24 cellular contexts compared by ENCODE assay signal in the genomic region with DNA sequence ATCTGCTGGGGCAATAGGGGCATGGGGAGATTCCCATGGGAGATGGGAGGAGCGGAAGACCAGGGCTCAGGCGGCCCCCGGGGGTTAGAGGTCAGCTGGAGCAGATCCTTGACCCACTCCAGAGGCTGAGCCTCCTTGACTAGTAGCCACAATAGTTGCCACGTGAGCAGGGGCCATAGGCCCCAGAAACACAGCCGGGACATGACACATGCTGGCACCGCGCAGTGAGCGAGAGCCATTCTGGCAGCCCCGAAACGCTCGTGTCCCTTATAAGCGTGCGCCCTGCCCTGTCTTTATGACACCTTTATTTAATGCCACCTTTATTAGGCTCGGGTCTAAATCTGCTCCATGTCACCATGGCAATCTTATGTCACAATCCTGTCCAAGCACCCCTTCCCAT.
"Had no signal": no experiment of that assay in that cellular context is flagged by ENCODE, and none has a peak within 500 bp of the region (broad histone marks: within the 10 kb centered on the region; RNA-seq: fewer than 3 reads in every experiment).

No MANE protein-coding gene starts in this region.

- H3K4me1 ChIP-seq: foreskin keratinocyte, pancreas, prostate gland, uterus had no signal

- H3K9me3 Mint-ChIP-seq: activated B cell treated with CpG ODN at 0.5 μM for 24 hours; activated T-helper 17 cell treated with anti-CD3 and anti-CD28 coated beads, Interleukin-2, amount 50 U/mL, for 72 hours; neural crest cell; T-helper 2 cell treated with Interferon-gamma antibody and Interleukin-4, amounts not matched to agents 5 μg/mL and 100 μg/mL, for 36 hours; type B pancreatic cell had no signal

- H3K27ac ChIP-seq: foreskin keratinocyte, prostate gland, thoracic aorta had no signal

- H3K4me3 ChIP-seq: body of pancreas, mucosa of descending colon, prostate gland had no signal

- DNase-seq: activated B cell treated with CpG ODN at 0.5 μM for 24 hours; activated CD4-positive, alpha-beta T cell treated with anti-CD3 and anti-CD28 coated beads for 36 hours; activated CD4-positive, alpha-beta T cell treated with anti-CD3 and anti-CD28 coated beads, Interleukin-2, amount 50 U/mL, for 48 hours; activated CD8-positive, alpha-beta memory T cell treated with anti-CD3 and anti-CD28 coated beads for 24 hours; body of pancreas; dermis blood vessel endothelial cell; effector CD4-positive, alpha-beta T cell; foreskin keratinocyte; heart left ventricle; mesendoderm; mucosa of descending colon; pancreas; stimulated activated CD4-positive, alpha-beta T cell treated with anti-CD3 and anti-CD28 coated beads, Interleukin-12 subunit alpha, Interleukin-12 subunit beta, amount 100 ng/mL, for 4 hours; stimulated activated CD4-positive, alpha-beta T cell treated with anti-CD3 and anti-CD28 coated beads, Interleukin-4, amount 100 ng/mL, for 1 hour; stimulated activated naive CD8-positive, alpha-beta T cell treated with anti-CD3 and anti-CD28 coated beads, Interleukin-15, Interleukin-2, amounts not matched to agents 100 U/mL and 50 U/mL, for 24 hours; uterus had no signal

- H3K36me3 ChIP-seq: esophagus muscularis mucosa, heart left ventricle, pancreas, prostate gland, thoracic aorta, uterus had no signal

- H3K27me3 ChIP-seq: body of pancreas, foreskin keratinocyte, heart left ventricle, pancreas, uterus had no signal

- H3K36me3 Mint-ChIP-seq: type B pancreatic cell had no signal

- H3K4me3 Mint-ChIP-seq: neural crest cell had no signal

- H3K4me1 Mint-ChIP-seq: neural crest cell had no signal

- H3K9me3 ChIP-seq: body of pancreas, esophagus muscularis mucosa, heart left ventricle, mucosa of descending colon, pancreas, prostate gland, thoracic aorta, uterus had no signal

- H3K27me3 Mint-ChIP-seq: activated B cell treated with CpG ODN at 0.5 μM for 24 hours; activated CD4-positive, alpha-beta T cell treated with anti-CD3 and anti-CD28 coated beads for 36 hours; activated naive CD8-positive, alpha-beta T cell; activated T-helper 17 cell treated with anti-CD3 and anti-CD28 coated beads, Interleukin-2, amount 50 U/mL, for 72 hours had no signal
